ENCODE assay signal across 16 cellular contexts in genomic region chr11:1222491-1223345, GRCh38. TPM values are rescaled to one million over a fixed set of nuclear protein-coding genes. Genes with fewer than 3 reads are reported as not detected.
DNase-seq lines count a peak whose midpoint lies in the region; ATAC-seq and TF ChIP-seq lines count a peak whose summit lies in the region.
"Had no signal": no experiment of that assay in that cellular context is flagged by ENCODE, and none has a peak within 500 bp of the region (broad histone marks: within the 10 kb centered on the region; RNA-seq: fewer than 3 reads in every experiment).

Gene MUC5B (plus strand): TSS chr11:1223066. CDS start chr11:1223124, 58 bp downstream.

- H3K9me3 Mint-ChIP-seq in chondrocyte (ENCODE audit: low read depth) = no peaks in the 10 kb centered on the region
- H3K9me3 Mint-ChIP-seq in activated CD4-positive, alpha-beta T cell treated with anti-CD3 and anti-CD28 coated beads, Interleukin-2, amount 10 ng/mL, durations not matched to agents 24 days and 14 days = no peaks in the 10 kb centered on the region
- H3K9me3 Mint-ChIP-seq: activated naive CD4-positive, alpha-beta T cell treated with anti-CD3 and anti-CD28 coated beads for 36 hours had no signal

- H3K9me3 ChIP-seq in left ventricle myocardium inferior (replicated peaks) (no peaks in the 10 kb centered on the region), aorta (ENCODE audit: control insufficient read depth, low read length) (no peaks in the 10 kb centered on the region)

- ATAC-seq in Right ventricle myocardium inferior (no peak), aorta (ENCODE audit: low FRiP score) (no peak), HG03469 (IDR thresholded peaks at IDR 0.05; ENCODE audit: unreplicated experiment) (no peak)

- no peaks in the 10 kb centered on the region for H3K4me1 Mint-ChIP-seq in chondrocyte (ENCODE audit: low read depth)
- H3K4me1 Mint-ChIP-seq in activated CD4-positive, alpha-beta T cell treated with anti-CD3 and anti-CD28 coated beads, Interleukin-2, amount 10 ng/mL, durations not matched to agents 24 days and 14 days = no peaks in the 10 kb centered on the region

- no peak within 1 kb of the TSS for H3K27ac ChIP-seq in left ventricle myocardium inferior (replicated peaks)
- no peak within 1 kb of the TSS for H3K27ac ChIP-seq in aorta (ENCODE audit: low read depth in 1 of 2, low read length in 2 of 2)
- H3K27ac ChIP-seq: SK-N-MC had no signal

- H3K27me3 ChIP-seq in left ventricle myocardium inferior (ENCODE audit: low read depth) = peaks cover 99% of the 10 kb centered on the region
- H3K27me3 ChIP-seq in aorta (ENCODE audit: control insufficient read depth in 1 of 2, insufficient read depth in 2 of 2, low read length in 1 of 2) = no peaks in the 10 kb centered on the region

- H3K36me3 Mint-ChIP-seq in chondrocyte (ENCODE audit: low read depth) = no peaks in the 10 kb centered on the region
- H3K36me3 Mint-ChIP-seq in activated CD4-positive, alpha-beta T cell treated with anti-CD3 and anti-CD28 coated beads, Interleukin-2, amount 10 ng/mL, durations not matched to agents 24 days and 14 days (ENCODE audit: low read depth) = no peaks in the 10 kb centered on the region

- intact Hi-C loops in Right ventricle myocardium inferior (cut with DNase I) (no loop called here), left ventricle myocardium inferior (cut with micrococcal nuclease) (no loop called here), aorta (cut with DNase I) (no loop called here)
- intact Hi-C loops in activated CD4-positive, alpha-beta T cell treated with anti-CD3 and anti-CD28 coated beads, Interleukin-2, amount 10 ng/mL, durations not matched to agents 24 days and 14 days (cut with micrococcal nuclease) = no loop called here

- H3K27me3 Mint-ChIP-seq in chondrocyte (ENCODE audit: low read depth) = peaks cover 14% of the 10 kb centered on the region
- H3K27me3 Mint-ChIP-seq in activated CD4-positive, alpha-beta T cell treated with anti-CD3 and anti-CD28 coated beads, Interleukin-2, amount 10 ng/mL, durations not matched to agents 24 days and 14 days = no peaks in the 10 kb centered on the region

- H3K36me3 ChIP-seq in left ventricle myocardium inferior = no peaks in the 10 kb centered on the region
- no peaks in the 10 kb centered on the region for H3K36me3 ChIP-seq in aorta (ENCODE audit: control insufficient read depth in 1 of 2, insufficient read depth in 2 of 2, low read length in 1 of 2)

- TF ChIP-seq CTCF in left ventricle myocardium inferior (IDR thresholded peaks at IDR 0.05; ENCODE audit: borderline replicate concordance) (no peak), chondrocyte (IDR thresholded peaks at IDR 0.05) (no peak)

- H3K4me3 Mint-ChIP-seq in chondrocyte (ENCODE audit: unreplicated experiment) = no peak within 1 kb of the TSS
- no peak within 1 kb of the TSS for H3K4me3 Mint-ChIP-seq in activated CD4-positive, alpha-beta T cell treated with anti-CD3 and anti-CD28 coated beads, Interleukin-2, amount 10 ng/mL, durations not matched to agents 24 days and 14 days
- H3K4me3 Mint-ChIP-seq: activated naive CD4-positive, alpha-beta T cell treated with anti-CD3 and anti-CD28 coated beads for 36 hours had no signal

- H3K27ac Mint-ChIP-seq in chondrocyte (ENCODE audit: unreplicated experiment) = no peak within 1 kb of the TSS
- no peak within 1 kb of the TSS for H3K27ac Mint-ChIP-seq in activated CD4-positive, alpha-beta T cell treated with anti-CD3 and anti-CD28 coated beads, Interleukin-2, amount 10 ng/mL, durations not matched to agents 24 days and 14 days
- H3K27ac Mint-ChIP-seq: activated naive CD4-positive, alpha-beta T cell treated with anti-CD3 and anti-CD28 coated beads for 36 hours had no signal

- WGBS in aorta, 2 donors = 59 to 62% methylated on average over 29 to 36 of the region's 36 CpGs

- peak; percentile 64 for DNase-seq in Right ventricle myocardium inferior (ENCODE audit: missing footprints)
- DNase-seq in left ventricle myocardium inferior = no peak
- DNase-seq in chondrocyte (ENCODE audit: low spot score) = peak; percentile 90
- DNase-seq in mesenteric fat pad (ENCODE audit: low spot score) = peak; percentile 85
- peak; percentile 43 to 68 for DNase-seq in aorta
- DNase-seq in SHP77 (lab: John Stamatoyannopoulos, UW) = no peak
- no peak for DNase-seq in activated CD4-positive, alpha-beta T cell treated with anti-CD3 and anti-CD28 coated beads, Interleukin-2, amount 10 ng/mL, durations not matched to agents 24 days and 14 days
- DNase-seq: activated naive CD4-positive, alpha-beta T cell treated with anti-CD3 and anti-CD28 coated beads for 36 hours; DMS153; NCI-H1930; small intestine had no signal

- no peaks in the 10 kb centered on the region for H3K4me1 ChIP-seq in left ventricle myocardium inferior
- no peaks in the 10 kb centered on the region for H3K4me1 ChIP-seq in aorta (ENCODE audit: control insufficient read depth in 1 of 2, insufficient read depth in 2 of 2, low read length in 2 of 2)

- H3K4me3 ChIP-seq in left ventricle myocardium inferior = no peak within 1 kb of the TSS
- no peak within 1 kb of the TSS for H3K4me3 ChIP-seq in aorta (ENCODE audit: low read length in 2 of 2)
- H3K4me3 ChIP-seq: SK-N-MC had no signal

RNA-seq across cellular contexts. Expression of gene MUC5B, which starts in this region (rescaled TPM):
- total RNA-seq in Right ventricle myocardium inferior = not detected
- total RNA-seq in left ventricle myocardium inferior = not detected
- total RNA-seq in chondrocyte = not detected in 3 replicates
- not detected for total RNA-seq in mesenteric fat pad
- total RNA-seq in aorta = not detected
- polyA plus RNA-seq in aorta = under 1 TPM in 1 of 2 donors, not detected in 1; 0.25 TPM
- not detected in 2 replicates for total RNA-seq in activated CD4-positive, alpha-beta T cell treated with anti-CD3 and anti-CD28 coated beads, Interleukin-2, amount 10 ng/mL, durations not matched to agents 24 days and 14 days
- total RNA-seq: activated naive CD4-positive, alpha-beta T cell treated with anti-CD3 and anti-CD28 coated beads for 36 hours; glomerular endothelial cell; MCF 10A had no signal
- polyA plus RNA-seq: neural cell had no signal

Comparison
In these comparisons a context has a peak if more than half of its experiments do, and no peak if none do; other contexts are left out.
1. Peak in DNase-seq in Right ventricle myocardium inferior; RNA of the gene not detected or under 1 TPM.
2. Peak in DNase-seq in chondrocyte; RNA of the gene not detected or under 1 TPM.
3. Peak in DNase-seq in mesenteric fat pad; RNA of the gene not detected or under 1 TPM.
4. Peak in DNase-seq in aorta; RNA of the gene not detected or under 1 TPM.